ENCODE assay signal across 9 cellular contexts in the genomic region with DNA sequence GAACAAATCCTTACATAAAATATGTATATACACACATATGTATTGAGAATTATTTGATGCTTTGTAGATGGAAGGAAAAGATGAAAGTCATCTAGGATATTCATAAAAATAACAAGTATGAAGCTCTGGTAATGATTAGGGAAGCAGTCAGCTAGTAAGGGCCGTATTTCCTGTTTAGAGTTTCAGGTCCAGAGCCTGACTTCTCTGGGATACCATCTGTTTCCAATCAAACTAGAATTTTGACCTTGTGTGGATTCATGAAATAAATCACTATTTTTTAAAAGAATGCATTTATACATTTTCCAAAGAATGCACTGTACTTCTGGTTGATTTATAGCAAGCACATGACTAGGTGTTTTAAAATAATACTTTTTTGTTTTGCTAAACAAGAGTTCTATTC.
A peak's percentile ranks its signal among the peaks of the same experiment; 100 is the strongest.
DNase-seq lines count a peak whose midpoint lies in the region; ATAC-seq and TF ChIP-seq lines count a peak whose summit lies in the region.
"Had no signal": no experiment of that assay in that cellular context is flagged by ENCODE, and none has a peak within 500 bp of the region (broad histone marks: within the 10 kb centered on the region; RNA-seq: fewer than 3 reads in every experiment).

No MANE protein-coding gene starts in this region.

- H3K4me3 Mint-ChIP-seq in GM23338 (peak overlapping the region; percentile 75), WTC11 (peak overlapping the region; percentile 69)
- H3K4me3 Mint-ChIP-seq in naive thymus-derived CD8-positive, alpha-beta T cell = no peak overlapping the region
- H3K4me3 Mint-ChIP-seq in naive thymus-derived CD4-positive, alpha-beta T cell = no peak overlapping the region

- H4K20me1 ChIP-seq in GM23338 (replicated peaks; ENCODE audit: insufficient read depth) (no peaks in the 10 kb centered on the region), OCI-LY7 (ENCODE audit: insufficient read depth, low read length) (no peaks in the 10 kb centered on the region)

- ATAC-seq in GM23338 = no peak
- ATAC-seq in WTC11 = no peak
- no peak for ATAC-seq in naive thymus-derived CD8-positive, alpha-beta T cell
- ATAC-seq in naive thymus-derived CD4-positive, alpha-beta T cell = no peak

- H3F3A ChIP-seq in GM23338 (replicated peaks; ENCODE audit: low read depth) = no peaks in the 10 kb centered on the region

- peak overlapping the region; percentile 70 for H3K4me3 ChIP-seq in AG04450 (ENCODE audit: low read depth, low read length)
- peak overlapping the region; percentile 28 for H3K4me3 ChIP-seq in GM23338
- peak overlapping the region; percentile 77 for H3K4me3 ChIP-seq in iPS-18a (ENCODE audit: low read length)
- no peak overlapping the region for H3K4me3 ChIP-seq in OCI-LY7 (ENCODE audit: low read depth, low read length, poor library complexity, severe bottlenecking)
- H3K4me3 ChIP-seq in naive thymus-derived CD4-positive, alpha-beta T cell (ENCODE audit: low read length) = no peak overlapping the region

- CTCF ChIA-PET in AG04450 (lab: Charles Lee) = interaction anchor here (0.7 to 1.6 kb wide), 3 partner anchors 49 to 308 kb away, joined by 3 to 7 read pairs (median 5); no protein-coding TSS in a partner anchor
- CTCF ChIA-PET in WTC11 (lab: Charles Lee) = interaction anchor here (0.7 to 2.3 kb wide), 2 partner anchors 86 to 198 kb away, joined by 3 to 10 read pairs; no protein-coding TSS in a partner anchor
- CTCF ChIA-PET in OCI-LY7 (lab: Charles Lee; ENCODE audit: unreplicated experiment) = no interaction called here
- CTCF ChIA-PET in naive thymus-derived CD4-positive, alpha-beta T cell (lab: Charles Lee) = interaction anchor here (0.7 kb wide), 2 partner anchors 11 to 687 kb away, joined by 3 read pairs; no protein-coding TSS in a partner anchor

- TF ChIP-seq CTCF in AG04450 (IDR thresholded peaks at IDR 0.05; ENCODE audit: low read depth, low read length) = no peak
- TF ChIP-seq CTCF in GM23338 (conservative IDR thresholded peaks at IDR 0.05; ENCODE audit: low read depth in 2 of 2) = no peak
- no peak for TF ChIP-seq CTCF in WTC11 (IDR thresholded peaks at IDR 0.05)
- TF ChIP-seq CTCF in OCI-LY7 (conservative IDR thresholded peaks at IDR 0.05; ENCODE audit: low read length) = no peak

- peak overlapping the region; percentile 22 for H3K4me2 ChIP-seq in GM23338
- no peak overlapping the region for H3K4me2 ChIP-seq in OCI-LY7 (ENCODE audit: low read length)

- H2AFZ ChIP-seq in GM23338 (no peak overlapping the region), OCI-LY7 (ENCODE audit: low read length) (no peak overlapping the region)

- H3K36me3 ChIP-seq in GM23338 (ENCODE audit: insufficient read depth) (no peaks in the 10 kb centered on the region), iPS-18a (ENCODE audit: control insufficient read depth, low read depth, low read length) (no peaks in the 10 kb centered on the region), OCI-LY7 (ENCODE audit: insufficient read depth, low read length) (no peaks in the 10 kb centered on the region)
- no peaks in the 10 kb centered on the region for H3K36me3 ChIP-seq in naive thymus-derived CD4-positive, alpha-beta T cell (ENCODE audit: control insufficient read depth in 2 of 3, insufficient read depth in 3 of 3, low read length in 3 of 3)
- H3K36me3 ChIP-seq: esophagus muscularis mucosa had no signal

- peak overlapping the region; percentile 26 for H3K9ac ChIP-seq in iPS-18a (ENCODE audit: low read length)

- H3K36me3 Mint-ChIP-seq in GM23338 (ENCODE audit: low read depth) (no peaks in the 10 kb centered on the region), WTC11 (no peaks in the 10 kb centered on the region)
- H3K36me3 Mint-ChIP-seq in naive thymus-derived CD8-positive, alpha-beta T cell = no peaks in the 10 kb centered on the region
- no peaks in the 10 kb centered on the region for H3K36me3 Mint-ChIP-seq in naive thymus-derived CD4-positive, alpha-beta T cell

- no TSS peak for BruUV-seq in OCI-LY7 (replicated peaks; lab: Mats Ljungman, UMichigan)

- H3K79me2 ChIP-seq in GM23338 (replicated peaks; ENCODE audit: insufficient read depth) (peaks cover 41% of the 10 kb centered on the region), OCI-LY7 (ENCODE audit: insufficient read depth, low read depth, low read length) (no peaks in the 10 kb centered on the region)

- intact Hi-C loops in OCI-LY7 (cut with micrococcal nuclease; ENCODE audit: unreplicated experiment) = no loop called here
- intact Hi-C loops in naive thymus-derived CD4-positive, alpha-beta T cell (cut with micrococcal nuclease) = no loop called here

- DNase-seq in AG04450 (ENCODE audit: low read depth, low spot score) (peak; percentile 61), GM23338 (ENCODE audit: low spot score) (no peak), WTC11 (ENCODE audit: low spot score) (no peak), OCI-LY7 (ENCODE audit: low spot score) (no peak)
- no peak for DNase-seq in naive thymus-derived CD8-positive, alpha-beta T cell
- DNase-seq in naive thymus-derived CD4-positive, alpha-beta T cell = no peak
- no peak for DNase-seq in stimulated activated CD4-positive, alpha-beta T cell treated with anti-CD3 and anti-CD28 coated beads, Interleukin-2, amount 100 ng/mL, for 24 hours

- H3K27me3 ChIP-seq in AG04450 (ENCODE audit: control insufficient read depth, insufficient read depth, low read length) (no peaks in the 10 kb centered on the region), GM23338 (ENCODE audit: insufficient read depth) (no peaks in the 10 kb centered on the region), iPS-18a (ENCODE audit: control insufficient read depth, insufficient read depth, low read length) (no peaks in the 10 kb centered on the region)
- no peaks in the 10 kb centered on the region for H3K27me3 ChIP-seq in naive thymus-derived CD4-positive, alpha-beta T cell (ENCODE audit: control insufficient read depth in 2 of 2, insufficient read depth in 2 of 2, low read length in 2 of 2)
- H3K27me3 ChIP-seq: esophagus muscularis mucosa had no signal

- H3K4me1 Mint-ChIP-seq in GM23338 (peaks cover 62% of the 10 kb centered on the region), WTC11 (peaks cover 78% of the 10 kb centered on the region)
- peaks cover 5 to 49% (median 22%) of the 10 kb centered on the region in 4 donors for H3K4me1 Mint-ChIP-seq in naive thymus-derived CD8-positive, alpha-beta T cell
- H3K4me1 Mint-ChIP-seq in naive thymus-derived CD4-positive, alpha-beta T cell = peaks cover 0 to 67% (median 44%) of the 10 kb centered on the region in 7 donors

- H3K9me2 ChIP-seq in GM23338 (ENCODE audit: insufficient read depth) (no peaks in the 10 kb centered on the region), OCI-LY7 (ENCODE audit: insufficient read depth, low read length) (no peaks in the 10 kb centered on the region)

- POLR2A ChIA-PET in AG04450 (lab: Yijun Ruan, JAX) = interaction anchor here (0.7 to 1.8 kb wide), 3 partner anchors 10 to 71 kb away, joined by 5 to 11 read pairs (median 8); no protein-coding TSS in a partner anchor
- POLR2A ChIA-PET in WTC11 (lab: Charles Lee) = no interaction called here
- POLR2A ChIA-PET in OCI-LY7 (lab: Charles Lee) = interaction anchor here (0.6 to 1.3 kb wide), 4 partner anchors 40 to 755 kb away, joined by 3 to 5 read pairs (median 3); no protein-coding TSS in a partner anchor
- POLR2A ChIA-PET in naive thymus-derived CD8-positive, alpha-beta T cell (lab: Charles Lee) = interaction anchor here (0.5 kb wide), 1 partner anchor 1578 kb away, joined by 7 read pairs; no protein-coding TSS in a partner anchor
- POLR2A ChIA-PET in naive thymus-derived CD4-positive, alpha-beta T cell (lab: Charles Lee) = interaction anchor here (1.1 kb wide), 1 partner anchor 8 kb away, joined by 3 read pairs; no protein-coding TSS in a partner anchor

- H3K9me3 ChIP-seq in AG04450 (ENCODE audit: control insufficient read depth, insufficient read depth, low read length) (no peaks in the 10 kb centered on the region), iPS-18a (ENCODE audit: control insufficient read depth, low read depth, low read length) (no peaks in the 10 kb centered on the region), OCI-LY7 (ENCODE audit: low read length) (no peaks in the 10 kb centered on the region)
- no peaks in the 10 kb centered on the region for H3K9me3 ChIP-seq in naive thymus-derived CD4-positive, alpha-beta T cell (ENCODE audit: control insufficient read depth in 2 of 3, low read length in 3 of 3)
- H3K9me3 ChIP-seq: esophagus muscularis mucosa had no signal

- H3K27ac ChIP-seq in AG04450 (ENCODE audit: low read depth, low read length) = no peak overlapping the region
- no peak overlapping the region for H3K27ac ChIP-seq in GM23338 (ENCODE audit: low read depth)
- H3K27ac ChIP-seq in iPS-18a (ENCODE audit: low read length) = no peak overlapping the region
- H3K27ac ChIP-seq in OCI-LY7 (ENCODE audit: low read depth, low read length, poor library complexity, severe bottlenecking) = no peak overlapping the region
- H3K27ac ChIP-seq in naive thymus-derived CD4-positive, alpha-beta T cell (ENCODE audit: low read depth, low read length) = no peak overlapping the region
- H3K27ac ChIP-seq: esophagus muscularis mucosa had no signal

- H3K27ac Mint-ChIP-seq in GM23338 (peak overlapping the region; percentile 27; the same call in 1 of the 2 replicates), WTC11 (peak overlapping the region; percentile 26; the same call in 1 of the 2 replicates)
- H3K27ac Mint-ChIP-seq in naive thymus-derived CD8-positive, alpha-beta T cell = no peak overlapping the region
- no peak overlapping the region for H3K27ac Mint-ChIP-seq in naive thymus-derived CD4-positive, alpha-beta T cell

- H3K27me3 Mint-ChIP-seq in GM23338 (ENCODE audit: insufficient read depth, low read depth, poor library complexity) = no peaks in the 10 kb centered on the region
- no peaks in the 10 kb centered on the region for H3K27me3 Mint-ChIP-seq in WTC11 (ENCODE audit: low read depth)
- no peaks in the 10 kb centered on the region for H3K27me3 Mint-ChIP-seq in naive thymus-derived CD8-positive, alpha-beta T cell
- no peaks in the 10 kb centered on the region for H3K27me3 Mint-ChIP-seq in naive thymus-derived CD4-positive, alpha-beta T cell

- H3K4me1 ChIP-seq in GM23338 (ENCODE audit: insufficient read depth) = peaks cover 43% of the 10 kb centered on the region
- peaks cover 56% of the 10 kb centered on the region for H3K4me1 ChIP-seq in iPS-18a (ENCODE audit: control insufficient read depth, low read depth, low read length)
- H3K4me1 ChIP-seq in OCI-LY7 (ENCODE audit: insufficient read depth, low read length, poor library complexity, severe bottlenecking) = peaks cover 4% of the 10 kb centered on the region
- H3K4me1 ChIP-seq in naive thymus-derived CD4-positive, alpha-beta T cell (ENCODE audit: control insufficient read depth in 2 of 2, insufficient read depth in 2 of 2, low read length in 2 of 2) = no peaks in the 10 kb centered on the region

- no peaks in the 10 kb centered on the region for H3K9me3 Mint-ChIP-seq in GM23338
- H3K9me3 Mint-ChIP-seq in WTC11 = no peaks in the 10 kb centered on the region
- no peaks in the 10 kb centered on the region for H3K9me3 Mint-ChIP-seq in naive thymus-derived CD8-positive, alpha-beta T cell
- no peaks in the 10 kb centered on the region for H3K9me3 Mint-ChIP-seq in naive thymus-derived CD4-positive, alpha-beta T cell

TF ChIP-seq in GM23338, 12 proteins besides CTCF, POLR2A, EP300 and RAD21:
- no peak for TF ChIP-seq ZNF114 (CRISPR knock-in tag; IDR thresholded peaks at IDR 0.05)

TF ChIP-seq in WTC11, 78 proteins besides CTCF, POLR2A, EP300 and RAD21 (continues in another document):
- TF ChIP-seq ESRRA (CRISPR knock-in tag; IDR thresholded peaks at IDR 0.05; ENCODE audit: borderline replicate concordance) (no peak), JUN (CRISPR knock-in tag; IDR thresholded peaks at IDR 0.05) (no peak)

Comparison
In these comparisons a context has a peak if more than half of its experiments do, and no peak if none do; other contexts are left out.
1. H3K4me3 ChIP-seq: peak in AG04450 (single experiment), GM23338 (single experiment) and iPS-18a (single experiment); none in OCI-LY7 (single experiment) and naive thymus-derived CD4-positive, alpha-beta T cell (single experiment).
2. H3K27ac Mint-ChIP-seq: peak in GM23338 (single experiment) and WTC11 (single experiment); none in naive thymus-derived CD8-positive, alpha-beta T cell (0 of 10) and naive thymus-derived CD4-positive, alpha-beta T cell (0 of 9).
3. H3K4me3 Mint-ChIP-seq: peak in GM23338 (single experiment) and WTC11 (single experiment); none in naive thymus-derived CD8-positive, alpha-beta T cell (0 of 10) and naive thymus-derived CD4-positive, alpha-beta T cell (0 of 10).